14 cellular contexts compared by ENCODE assay signal in the genomic region with DNA sequence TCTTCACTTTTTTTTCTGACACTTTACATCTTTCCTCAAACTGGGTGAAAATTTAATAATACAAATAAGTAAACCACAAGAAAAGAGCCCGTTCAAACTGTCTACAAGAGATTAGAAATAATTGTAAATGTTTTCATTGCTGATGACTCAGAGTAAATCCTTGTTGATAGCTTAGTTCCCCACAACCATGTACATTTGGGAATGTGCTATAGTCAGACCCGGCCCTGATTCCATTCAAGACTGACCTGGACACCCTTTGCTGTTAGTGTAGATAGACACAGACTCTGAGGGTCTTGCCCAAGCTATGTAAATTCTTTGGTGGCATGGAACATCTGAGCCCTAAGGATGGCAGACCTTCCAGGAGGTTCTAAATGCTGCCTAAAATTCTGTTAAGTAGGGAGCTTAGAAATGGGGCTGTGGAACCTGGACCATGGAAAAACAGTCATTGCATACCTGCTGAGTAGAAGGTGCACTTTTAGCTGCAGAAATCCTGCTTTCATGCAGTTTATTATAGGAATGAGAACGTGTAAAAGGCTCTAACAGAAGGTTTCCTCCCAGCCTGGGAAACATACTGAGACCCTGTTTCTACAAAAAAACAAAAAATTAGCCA. TPM values are rescaled to one million over a fixed set of nuclear protein-coding genes. Genes with fewer than 3 reads are reported as not detected.
DNase-seq lines count a peak whose midpoint lies in the region; TF ChIP-seq lines count a peak whose summit lies in the region.
"Had no signal": no experiment of that assay in that cellular context is flagged by ENCODE, and none has a peak within 500 bp of the region (broad histone marks: within the 10 kb centered on the region; RNA-seq: fewer than 3 reads in every experiment).

No MANE protein-coding gene starts in this region.

- H3K27me3 ChIP-seq in PC-9 (ENCODE audit: insufficient read depth, low read depth): no peaks in the 10 kb centered on the region
- H3K27me3 ChIP-seq: heart left ventricle, left lung, Peyer's patch, stomach had no signal

- POLR2A ChIA-PET in PC-9 (lab: Charles Lee; ENCODE audit: unreplicated experiment): no interaction called here

- BruUV-seq in PC-9 (replicated peaks; lab: Mats Ljungman, UMichigan): no TSS peak

- H4K20me1 ChIP-seq in PC-9 (ENCODE audit: insufficient read depth): 0 out of 2 replicates have a peak, but pooled peaks cover 4% of the 10 kb centered on the region

- no peak overlapping the region for H2AFZ ChIP-seq in PC-9

- DNase-seq in AG10803 (ENCODE audit: low read depth) (peak; percentile 18), Daoy (ENCODE audit: low read depth) (peak; percentile 9), PC-9 (no peak), fibroblast of villous mesenchyme (ENCODE audit: low read depth) (peak; percentile 63), UCSD-AML1 (lab: John Stamatoyannopoulos, UW; ENCODE audit: unreplicated experiment) (no peak), NCI-H187 (lab: John Stamatoyannopoulos, UW) (no peak)
- no peak for DNase-seq in stimulated activated CD4-positive, alpha-beta T cell treated with anti-CD3 and anti-CD28 coated beads, Interleukin-1b, Interleukin-23, amount 100 ng/mL, for 48 hours
- DNase-seq: activated CD4-positive, CD25-positive, alpha-beta regulatory T cell treated with anti-CD3 and anti-CD28 coated beads, Interleukin-2, amount 50 U/mL, for 72 hours; activated effector memory CD4-positive, alpha-beta T cell treated with anti-CD3 and anti-CD28 coated beads, Interleukin-2, amount 50 U/mL, for 16 hours; heart left ventricle; left lung; NCI-H1092; Peyer's patch; stomach had no signal

- H3K4me3 ChIP-seq in AG10803 (ENCODE audit: low read length): no peak overlapping the region
- no peak overlapping the region for H3K4me3 ChIP-seq in PC-9
- H3K4me3 ChIP-seq in fibroblast of villous mesenchyme (ENCODE audit: low read depth, low read length): no peak overlapping the region
- H3K4me3 ChIP-seq: heart left ventricle, left lung, Peyer's patch, stomach had no signal

- TF ChIP-seq CTCF in AG10803 (conservative IDR thresholded peaks at IDR 0.05; ENCODE audit: low read length): no peak
- TF ChIP-seq CTCF in PC-9 (conservative IDR thresholded peaks at IDR 0.05): no peak
- TF ChIP-seq CTCF in fibroblast of villous mesenchyme (IDR thresholded peaks at IDR 0.05; ENCODE audit: insufficient read depth, low read depth, low read length): no peak

- CTCF ChIA-PET in PC-9 (lab: Charles Lee): no interaction called here

- no peaks in the 10 kb centered on the region; the same call in 1 of the 2 replicates for H3K36me3 ChIP-seq in PC-9 (ENCODE audit: low read depth)
- H3K36me3 ChIP-seq: heart left ventricle, left lung, Peyer's patch, stomach had no signal

- H3K79me2 ChIP-seq in PC-9 (ENCODE audit: low read depth): peaks cover 79% of the 10 kb centered on the region

- no peaks in the 10 kb centered on the region for H3K9me3 ChIP-seq in PC-9 (ENCODE audit: insufficient read depth, low read depth)
- H3K9me3 ChIP-seq: heart left ventricle, left lung, Peyer's patch, stomach had no signal

- intact Hi-C loops in PC-9 (cut with micrococcal nuclease; ENCODE audit: unreplicated experiment): no loop called here

- peaks cover 26% of the 10 kb centered on the region for H3K4me1 ChIP-seq in PC-9 (replicated peaks; ENCODE audit: insufficient read depth)

- H3K9me2 ChIP-seq in PC-9 (ENCODE audit: insufficient read depth): no peaks in the 10 kb centered on the region

- peaks cover 13% of the 10 kb centered on the region for H3F3A ChIP-seq in PC-9 (ENCODE audit: insufficient read depth, low read depth)

- H3K27ac ChIP-seq in PC-9: no peak overlapping the region
- H3K27ac ChIP-seq: heart left ventricle, left lung, Peyer's patch, stomach had no signal

- H3K4me2 ChIP-seq in PC-9: peak overlapping the region; percentile 43

RNA-seq across cellular contexts. Expression of a gene that starts 3.7 kb away (rescaled TPM):
- 26.6 and 27.9 TPM in 2 replicates for total RNA-seq in Daoy (2014; rRNA removed; shearing (Covaris generic))
- total RNA-seq in PC-9 (2021) (19.0 and 19.6 TPM in 2 replicates), fibroblast of villous mesenchyme (32.9 and 85.1 TPM in 2 replicates)

RNA-seq across cellular contexts. Expression of a gene that starts 46.1 kb away (rescaled TPM):
- total RNA-seq in Daoy (2014; rRNA removed; shearing (Covaris generic)): 2.9 and 3.5 TPM in 2 replicates
- total RNA-seq in PC-9 (2021) (0.10 and 0.28 TPM in 2 replicates), fibroblast of villous mesenchyme (158 and 237 TPM in 2 replicates)

Comparison
In these comparisons a context has a peak if more than half of its experiments do, and no peak if none do; other contexts are left out.
1. DNase-seq: peak in AG10803 (single experiment), Daoy (single experiment) and fibroblast of villous mesenchyme (single experiment); none in PC-9 (0 of 2), UCSD-AML1 (single experiment), NCI-H187 (0 of 2) and stimulated activated CD4-positive, alpha-beta T cell treated with anti-CD3 and anti-CD28 coated beads, Interleukin-1b, Interleukin-23, amount 100 ng/mL, for 48 hours (single experiment).
2. RNA of a gene that starts 46.1 kb away (total RNA-seq): 158 to 237 TPM in fibroblast of villous mesenchyme; 2.9 to 3.5 TPM in Daoy and 0.10 to 0.28 TPM in PC-9; every median in the first group is over 10 times any median in the second.